10 cellular contexts compared by ENCODE assay signal in the genomic region with DNA sequence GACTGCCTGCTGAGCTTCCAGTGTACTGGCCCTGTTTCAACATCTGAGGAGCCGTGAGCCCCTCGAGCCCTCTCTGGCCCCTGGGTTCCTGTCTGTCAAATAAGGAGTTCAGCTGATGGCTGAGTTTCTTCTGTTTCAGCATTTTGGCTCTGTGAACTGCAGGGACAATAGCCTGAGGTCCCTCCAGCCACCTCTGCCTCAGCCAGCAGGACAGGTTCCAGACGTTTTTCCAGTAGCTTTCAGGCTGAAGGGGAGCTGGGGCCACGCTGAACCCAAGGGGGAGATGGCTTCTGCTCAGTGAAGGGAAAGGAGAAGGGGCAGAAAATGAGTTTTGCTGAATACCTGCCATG. TPM values are rescaled to one million over a fixed set of nuclear protein-coding genes. Genes with fewer than 3 reads are reported as not detected.
DNase-seq lines count a peak whose midpoint lies in the region; ATAC-seq and TF ChIP-seq lines count a peak whose summit lies in the region.
"Had no signal": no experiment of that assay in that cellular context is flagged by ENCODE, and none has a peak within 500 bp of the region (broad histone marks: within the 10 kb centered on the region; RNA-seq: fewer than 3 reads in every experiment).

No MANE protein-coding gene starts in this region.

- 18% methylated on average over 4 of the region's 4 CpGs; no CpG with 5 or more reads in 1 of the 2 donors for WGBS in esophagus squamous epithelium, 2 donors

- H3K9me3 ChIP-seq in RWPE2 (ENCODE audit: severe bottlenecking) (no peaks in the 10 kb centered on the region), esophagus squamous epithelium (no peaks in the 10 kb centered on the region)

- no peak for DNase-seq in RWPE2 (ENCODE audit: low spot score)
- no peak for DNase-seq in esophagus squamous epithelium (lab: John Stamatoyannopoulos, UW)
- peak; percentile 32 for DNase-seq in pons (ENCODE audit: low spot score)
- no peak for DNase-seq in GM19240 (ENCODE audit: insufficient read length, low spot score)
- no peak for DNase-seq in OCI-M2 (lab: John Stamatoyannopoulos, UW; ENCODE audit: unreplicated experiment)
- DNase-seq in NCI-H1436 (lab: John Stamatoyannopoulos, UW) = no peak
- DNase-seq: NCI-H1048; stimulated activated CD4-positive, alpha-beta T cell treated with anti-CD3 and anti-CD28 coated beads, Interleukin-2, amount 100 ng/mL, for 48 hours had no signal

- peaks cover 40% of the 10 kb centered on the region for H3K36me3 ChIP-seq in RWPE2 (ENCODE audit: low read depth)
- peaks cover 0 to 13% (median 2%) of the 10 kb centered on the region in 3 donors for H3K36me3 ChIP-seq in esophagus squamous epithelium

- no peak for TF ChIP-seq POLR2A in esophagus squamous epithelium (IDR thresholded peaks at IDR 0.05)

- intact Hi-C loops in esophagus squamous epithelium (cut with DNase I) = no loop called here

- H3K4me3 ChIP-seq in RWPE2 (ENCODE audit: severe bottlenecking) = no peak overlapping the region
- peak overlapping the region in 2 of 4 donors; percentile 1 to 16 for H3K4me3 ChIP-seq in esophagus squamous epithelium

- H3K27ac ChIP-seq in C4-2B = peak overlapping the region; percentile 82
- H3K27ac ChIP-seq in RWPE2 (ENCODE audit: poor library complexity, severe bottlenecking) = peak overlapping the region; percentile 57
- peak overlapping the region; percentile 87 to 98 (median 94) for H3K27ac ChIP-seq in esophagus squamous epithelium

- TF ChIP-seq CTCF in C4-2B (conservative IDR thresholded peaks at IDR 0.05) (no peak), RWPE2 (IDR thresholded peaks at IDR 0.05; ENCODE audit: poor library complexity, severe bottlenecking) (no peak), esophagus squamous epithelium (IDR thresholded peaks at IDR 0.05) (no peak)

- ATAC-seq in RWPE2 (ENCODE audit: low read depth) (peak; percentile 3; the same call in 1 of the 3 replicates), GM19351 (IDR thresholded peaks at IDR 0.05; ENCODE audit: unreplicated experiment) (no peak)

- H3K4me1 ChIP-seq in RWPE2 (ENCODE audit: insufficient read depth, poor library complexity, severe bottlenecking) (peaks cover 49% of the 10 kb centered on the region), esophagus squamous epithelium (peaks cover 79 to 99% (median 83%) of the 10 kb centered on the region in 3 donors)

- H3K27me3 ChIP-seq in RWPE2 (ENCODE audit: insufficient read depth, poor library complexity, severe bottlenecking) (no peaks in the 10 kb centered on the region), esophagus squamous epithelium (no peaks in the 10 kb centered on the region)

RNA-seq across cellular contexts. Expression of gene SLC35F6, which starts 5.4 kb away (rescaled TPM):
- 10 to 100 TPM; 39.6 to 61.4 (median 48.0) TPM for total RNA-seq in esophagus squamous epithelium

RNA-seq across cellular contexts. Expression of gene CENPA, which starts 16.4 kb away (rescaled TPM):
- 10 to 100 TPM in 1 of 4 donors, 1 to 10 TPM in 3; 3.4 to 12.4 (median 5.0) TPM for total RNA-seq in esophagus squamous epithelium
